16 cellular contexts compared by ENCODE assay signal in genomic region chr9:128644452-128644851, GRCh38.
"Had no signal": no experiment of that assay in that cellular context is flagged by ENCODE, and none has a peak within 500 bp of the region (broad histone marks: within the 10 kb centered on the region; RNA-seq: fewer than 3 reads in every experiment).

No MANE protein-coding gene starts in this region.

- H3K9me3 Mint-ChIP-seq: activated naive CD8-positive, alpha-beta T cell treated with anti-CD3 and anti-CD28 coated beads for 36 hours; activated T-helper 1 cell treated with anti-CD3 and anti-CD28 coated beads, Interleukin-12 subunit alpha, Interleukin-12 subunit beta, Interleukin-2, Interleukin-4 antibody, amounts not matched to agents 30 ng/mL and 10 ng/mL and 1 ng/mL, durations not matched to agents 14 hours and 24 hours and 36 hours; neural crest cell had no signal

- H3K4me1 ChIP-seq: body of pancreas, psoas muscle, thyroid gland had no signal

- ATAC-seq: activated CD4-positive, alpha-beta T cell treated with anti-CD3 and anti-CD28 coated beads for 36 hours; body of pancreas; left ventricle myocardium superior; psoas muscle had no signal

- H3K4me3 Mint-ChIP-seq: activated CD4-positive, alpha-beta T cell treated with anti-CD3 and anti-CD28 coated beads for 36 hours; activated naive CD8-positive, alpha-beta T cell treated with anti-CD3 and anti-CD28 coated beads for 36 hours; activated T-helper 1 cell treated with anti-CD3 and anti-CD28 coated beads, Interleukin-12 subunit alpha, Interleukin-12 subunit beta, Interleukin-2, Interleukin-4 antibody, amounts not matched to agents 30 ng/mL and 10 ng/mL and 1 ng/mL, durations not matched to agents 14 hours and 24 hours and 36 hours; neural crest cell had no signal

- H3K27me3 Mint-ChIP-seq: activated CD4-positive, alpha-beta T cell treated with anti-CD3 and anti-CD28 coated beads for 36 hours; activated naive CD8-positive, alpha-beta T cell treated with anti-CD3 and anti-CD28 coated beads for 36 hours had no signal

- H3K9me3 ChIP-seq: body of pancreas, ovary, psoas muscle, thyroid gland had no signal

- H3K27me3 ChIP-seq: body of pancreas, dorsolateral prefrontal cortex, ovary, thyroid gland had no signal

- H3K36me3 ChIP-seq: ovary had no signal

- H3K27ac Mint-ChIP-seq: activated CD4-positive, alpha-beta T cell treated with anti-CD3 and anti-CD28 coated beads for 36 hours; activated naive CD8-positive, alpha-beta T cell treated with anti-CD3 and anti-CD28 coated beads for 36 hours; activated T-helper 1 cell treated with anti-CD3 and anti-CD28 coated beads, Interleukin-12 subunit alpha, Interleukin-12 subunit beta, Interleukin-2, Interleukin-4 antibody, amounts not matched to agents 30 ng/mL and 10 ng/mL and 1 ng/mL, durations not matched to agents 14 hours and 24 hours and 36 hours had no signal

- H3K4me1 Mint-ChIP-seq: activated CD4-positive, alpha-beta T cell treated with anti-CD3 and anti-CD28 coated beads for 36 hours; activated naive CD8-positive, alpha-beta T cell treated with anti-CD3 and anti-CD28 coated beads for 36 hours had no signal

- H3K4me3 ChIP-seq: body of pancreas, dorsolateral prefrontal cortex, ovary, psoas muscle, thyroid gland had no signal

- DNase-seq: activated CD4-positive, alpha-beta T cell treated with anti-CD3 and anti-CD28 coated beads for 36 hours; activated CD4-positive, alpha-beta T cell treated with anti-CD3 and anti-CD28 coated beads, Interleukin-2, amount 50 U/mL, for 48 hours; activated gamma-delta T cell treated with Interleukin-2 at 50 U/mL for 16 hours; activated naive CD8-positive, alpha-beta T cell treated with anti-CD3 and anti-CD28 coated beads for 36 hours; amygdala; body of pancreas; dorsolateral prefrontal cortex; left ventricle myocardium superior; ovary; psoas muscle; stimulated activated CD4-positive, alpha-beta T cell treated with anti-CD3 and anti-CD28 coated beads, Interleukin-4, amount 100 ng/mL, for 24 hours; stimulated activated naive CD4-positive, alpha-beta T cell had no signal

- H3K27ac ChIP-seq: body of pancreas, dorsolateral prefrontal cortex, ovary, psoas muscle, thyroid gland, WERI-Rb-1 had no signal
